ENCODE assay signal across 7 cellular contexts in genomic region chr7:19000410-19000809, GRCh38.
"Had no signal": no experiment of that assay in that cellular context is flagged by ENCODE, and none has a peak within 500 bp of the region (broad histone marks: within the 10 kb centered on the region; RNA-seq: fewer than 3 reads in every experiment).

No MANE protein-coding gene starts in this region.

- ATAC-seq: HCT116, HepG2 had no signal

- DNase-seq: GM23248, GOT3, H7, HFFc6, KBM-7 had no signal
